ENCODE assay signal across 19 cellular contexts in the genomic region with DNA sequence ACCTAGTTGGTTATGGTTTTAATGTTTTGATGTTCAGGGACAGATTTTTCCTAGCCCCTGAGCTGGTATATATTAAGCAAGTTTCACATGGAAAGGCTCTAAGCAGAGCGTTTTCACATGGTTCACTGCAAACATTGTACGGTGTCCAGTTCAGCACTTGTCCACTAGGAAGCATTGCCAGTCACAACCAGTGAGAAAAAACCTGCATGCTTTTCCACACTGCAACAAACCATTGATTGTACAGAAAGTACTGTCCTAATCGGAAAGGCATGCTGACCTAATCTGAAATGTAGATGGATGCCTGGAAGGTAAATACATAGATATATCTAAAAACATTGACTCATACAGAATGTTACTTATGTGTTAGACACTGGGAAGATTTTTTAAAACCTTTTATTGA. TPM values are rescaled to one million over a fixed set of nuclear protein-coding genes. Genes with fewer than 3 reads are reported as not detected.
A peak's percentile ranks its signal among the peaks of the same experiment; 100 is the strongest.
DNase-seq lines count a peak whose midpoint lies in the region; ATAC-seq, FAIRE-seq and TF ChIP-seq lines count a peak whose summit lies in the region.
"Had no signal": no experiment of that assay in that cellular context is flagged by ENCODE, and none has a peak within 500 bp of the region (broad histone marks: within the 10 kb centered on the region; RNA-seq: fewer than 3 reads in every experiment).

No MANE protein-coding gene starts in this region.

- no peaks in the 10 kb centered on the region for H3K4me1 ChIP-seq in tibial nerve

- TF ChIP-seq EP300 in tibial nerve (IDR thresholded peaks at IDR 0.05), result no peak

- no peaks in the 10 kb centered on the region for H3K9me3 ChIP-seq in tibial nerve

- H3K27me3 ChIP-seq in tibial nerve, result no peaks in the 10 kb centered on the region

- no peaks in the 10 kb centered on the region for H3K36me3 ChIP-seq in tibial nerve

- TF ChIP-seq POLR2A in tibial nerve (IDR thresholded peaks at IDR 0.05), result no peak

- peak; percentile 37 for TF ChIP-seq CTCF in cardiac fibroblast (IDR thresholded peaks at IDR 0.05; ENCODE audit: low read depth, low read length)
- TF ChIP-seq CTCF in tibial nerve (IDR thresholded peaks at IDR 0.05), result peak in 3 of 5 experiments; percentile 10 to 20 (median 16)

- no peak for FAIRE-seq in GM19239 (lab: Jason Lieb, UNC)
- FAIRE-seq: GM18507, H1 had no signal

- WGBS in tibial nerve, 2 donors, result 33 to 43% methylated on average over 3 of the region's 3 CpGs

- no peak overlapping the region for H3K27ac ChIP-seq in tibial nerve

- DNase-seq in NCI-H82 (lab: John Stamatoyannopoulos, UW) (peak; percentile 3), NCI-H82 treated with DMSO at 0.1 percent for 48 hours (lab: John Stamatoyannopoulos, UW; ENCODE audit: unreplicated experiment) (no peak), cardiac fibroblast (ENCODE audit: low read depth in 2 of 2) (peak; percentile 6 to 21), left lobe of liver (ENCODE audit: low spot score) (no peak), tibial nerve (ENCODE audit: low spot score in 2 of 2) (no peak), GM19239 (ENCODE audit: insufficient read length, low spot score) (no peak), LoVo (ENCODE audit: low spot score) (no peak), NCI-H2107 (lab: John Stamatoyannopoulos, UW) (no peak)
- DNase-seq: activated CD4-positive, alpha-beta T cell treated with anti-CD3 and anti-CD28 coated beads for 48 hours; activated T-cell treated with anti-CD3 and anti-CD28 coated beads, Interleukin-2, amount 50 U/mL, for 4 hours; COR-L47; IMR-90; left colon; NCI-H1092; NCI-H510A; stimulated activated naive B cell treated with anti-CD40 and anti-IgM and Interleukin-4, amounts not matched to agents 10 μg/mL and 1 μg/mL and 100 μg/mL, for 72 hours had no signal

- ATAC-seq in left lobe of liver, result peak; percentile 37
- ATAC-seq: activated T-cell treated with anti-CD3 and anti-CD28 coated beads, Interleukin-2, amount 50 U/mL, for 4 hours; left colon; natural killer cell treated with Interleukin-12 subunit alpha and Interleukin-12 subunit beta and Interleukin-15 and Interleukin-18, amount 100 ng/mL, for 72 hours; stimulated activated naive B cell treated with anti-CD40 and anti-IgM and Interleukin-4, amounts not matched to agents 10 μg/mL and 1 μg/mL and 100 μg/mL, for 72 hours had no signal

- no peak overlapping the region for H3K4me3 ChIP-seq in cardiac fibroblast (replicated peaks in 1 of 2; ENCODE audit: low read depth in 2 of 2, low read length in 2 of 2)
- H3K4me3 ChIP-seq in tibial nerve, result no peak overlapping the region

RNA-seq across cellular contexts. Expression of a gene that starts 25.0 kb away (rescaled TPM):
- not detected for total RNA-seq in left lobe of liver
- 10 to 100 TPM in 1 of 4 donors, 1 to 10 TPM in 3; 1.5 to 12.3 (median 3.4) TPM for total RNA-seq in tibial nerve
- total RNA-seq: IMR-90; natural killer cell treated with Interleukin-12 subunit alpha and Interleukin-12 subunit beta and Interleukin-15 and Interleukin-18, amount 100 ng/mL, for 72 hours had no signal

Comparison
In these comparisons a context has a peak if more than half of its experiments do, and no peak if none do; other contexts are left out.
1. DNase-seq: peak in NCI-H82 (single experiment) and cardiac fibroblast (2 of 2); none in NCI-H82 treated with DMSO at 0.1 percent for 48 hours (single experiment), left lobe of liver (single experiment), tibial nerve (0 of 2), GM19239 (single experiment), LoVo (single experiment) and NCI-H2107 (single experiment).